Comparison of ENCODE assay signal across 20 cellular contexts in the genomic region with DNA sequence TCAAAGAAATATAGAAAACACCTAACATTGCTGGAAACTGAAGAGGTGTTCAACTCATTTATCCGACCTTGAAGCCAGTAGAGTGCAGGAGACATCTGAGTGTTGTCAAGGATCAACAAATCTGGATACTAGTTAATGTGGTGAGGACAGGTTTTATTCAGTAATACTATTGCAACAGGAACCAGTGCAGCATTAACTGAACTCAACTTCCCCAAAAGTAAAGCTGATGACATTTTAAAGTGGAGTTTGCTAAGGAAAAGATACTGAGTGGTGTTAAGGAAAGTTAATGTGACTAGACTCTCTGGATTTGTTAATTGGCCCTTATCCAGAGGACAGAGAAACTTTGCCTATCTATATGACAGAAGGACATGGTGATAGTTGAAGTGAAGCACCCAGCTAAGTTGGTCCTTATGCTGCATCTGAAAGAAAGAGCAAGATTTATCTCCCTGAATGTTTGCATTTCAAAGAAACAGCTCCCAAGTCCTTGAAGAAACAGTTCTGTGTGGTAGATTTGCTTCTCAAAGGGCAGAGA. TPM values are rescaled to one million over a fixed set of nuclear protein-coding genes. Genes with fewer than 3 reads are reported as not detected.
DNase-seq lines count a peak whose midpoint lies in the region; ATAC-seq and TF ChIP-seq lines count a peak whose summit lies in the region.
"Had no signal": no experiment of that assay in that cellular context is flagged by ENCODE, and none has a peak within 500 bp of the region (broad histone marks: within the 10 kb centered on the region; RNA-seq: fewer than 3 reads in every experiment).

No MANE protein-coding gene starts in this region.

- H3K9me3 ChIP-seq in left ventricle myocardium inferior (replicated peaks) = no peaks in the 10 kb centered on the region
- no peaks in the 10 kb centered on the region for H3K9me3 ChIP-seq in upper lobe of right lung
- H3K9me3 ChIP-seq: SJSA1 had no signal

- no peak for DNase-seq in Right ventricle myocardium inferior (ENCODE audit: missing footprints)
- no peak for DNase-seq in left ventricle myocardium inferior
- DNase-seq in OCI-M1 (lab: John Stamatoyannopoulos, UW) = peak; percentile 71
- DNase-seq in left ventricle myocardium superior = no peak
- no peak for DNase-seq in upper lobe of right lung
- no peak for DNase-seq in SW480 (ENCODE audit: low spot score)
- DNase-seq: activated CD4-positive, alpha-beta T cell treated with anti-CD3 and anti-CD28 coated beads, Interleukin-2, amount 50 U/mL, for 1 hour; activated naive CD4-positive, alpha-beta T cell treated with Interleukin-2 at 50 U/mL for 16 hours; activated T-cell treated with anti-CD3 and anti-CD28 coated beads for 4 hours; GM23248; KG1; NCI-H1436; NCI-H82; stimulated activated CD4-positive, alpha-beta T cell treated with anti-CD3 and anti-CD28 coated beads, Interleukin-4, amount 100 ng/mL, for 4 hours; stimulated activated CD8-positive, alpha-beta memory T cell treated with anti-CD3 and anti-CD28 coated beads, Interleukin-4, amount 100 ng/mL, for 48 hours; T1000 had no signal

- H3K36me3 ChIP-seq in left ventricle myocardium inferior = no peaks in the 10 kb centered on the region
- H3K36me3 ChIP-seq in upper lobe of right lung = no peaks in the 10 kb centered on the region
- H3K36me3 ChIP-seq: SJSA1 had no signal

- H3K27ac ChIP-seq in left ventricle myocardium inferior (replicated peaks) (no peak overlapping the region), upper lobe of right lung (peak overlapping the region; percentile 51)
- H3K27ac ChIP-seq: GM23248, SJSA1 had no signal

- TF ChIP-seq CTCF in left ventricle myocardium inferior (IDR thresholded peaks at IDR 0.05; ENCODE audit: borderline replicate concordance) (no peak), upper lobe of right lung (IDR thresholded peaks at IDR 0.05) (no peak)

- no peak overlapping the region for H3K4me3 ChIP-seq in left ventricle myocardium inferior
- H3K4me3 ChIP-seq in upper lobe of right lung = no peak overlapping the region
- H3K4me3 ChIP-seq: GM23248, SJSA1 had no signal

- H3K4me1 ChIP-seq in left ventricle myocardium inferior (peaks cover 16% of the 10 kb centered on the region), upper lobe of right lung (no peaks in the 10 kb centered on the region)
- H3K4me1 ChIP-seq: SJSA1 had no signal

- H3K27me3 ChIP-seq in left ventricle myocardium inferior (ENCODE audit: low read depth) (no peaks in the 10 kb centered on the region), upper lobe of right lung (no peaks in the 10 kb centered on the region)

- intact Hi-C loops in Right ventricle myocardium inferior (cut with DNase I) = no loop called here
- intact Hi-C loops in left ventricle myocardium inferior (cut with micrococcal nuclease) = no loop called here
- intact Hi-C loops in left ventricle myocardium superior (cut with micrococcal nuclease) = no loop called here
- intact Hi-C loops in upper lobe of right lung (cut with DNase I) = no loop called here

- peak; percentile 38 for ATAC-seq in Right ventricle myocardium inferior
- ATAC-seq in left ventricle myocardium superior = peak; percentile 32
- ATAC-seq in upper lobe of right lung = peak; percentile 65
- no peak for ATAC-seq in GM21447 (IDR thresholded peaks at IDR 0.05; ENCODE audit: unreplicated experiment)
- ATAC-seq in HG03460 (IDR thresholded peaks at IDR 0.05; ENCODE audit: unreplicated experiment) = no peak

RNA-seq across cellular contexts. Expression of a gene that starts 1.2 kb away (rescaled TPM):
- 3.1 TPM for total RNA-seq in Right ventricle myocardium inferior
- 1.3 TPM for total RNA-seq in left ventricle myocardium inferior
- 2.8 TPM for total RNA-seq in left ventricle myocardium superior
- 51.1 TPM for total RNA-seq in upper lobe of right lung
- total RNA-seq: GM23248, SJSA1 had no signal

RNA-seq across cellular contexts. Expression of a gene that starts 32.4 kb away (rescaled TPM):
- total RNA-seq in Right ventricle myocardium inferior (3.7 TPM), left ventricle myocardium inferior (2.4 TPM), left ventricle myocardium superior (4.4 TPM), upper lobe of right lung (15.0 TPM)
- total RNA-seq: astrocyte, GM23248, SJSA1 had no signal

RNA-seq across cellular contexts. Expression of a gene that starts 40.8 kb away (rescaled TPM):
- 0.24 TPM for total RNA-seq in Right ventricle myocardium inferior
- total RNA-seq in left ventricle myocardium inferior = 0.55 TPM
- 0.64 TPM for total RNA-seq in left ventricle myocardium superior
- total RNA-seq in upper lobe of right lung = 96.1 TPM

RNA-seq across cellular contexts. Expression of a gene that starts 47.7 kb away (rescaled TPM):
- total RNA-seq in Right ventricle myocardium inferior = not detected
- not detected for total RNA-seq in left ventricle myocardium inferior
- total RNA-seq in left ventricle myocardium superior = not detected
- total RNA-seq in upper lobe of right lung = 2.3 TPM

Comparison
In these comparisons a context has a peak if more than half of its experiments do, and no peak if none do; other contexts are left out.
1. ATAC-seq: peak in Right ventricle myocardium inferior (single experiment), left ventricle myocardium superior (single experiment) and upper lobe of right lung (single experiment); none in GM21447 (single experiment) and HG03460 (single experiment).
2. RNA of a gene that starts 1.2 kb away (total RNA-seq): 51.1 TPM in upper lobe of right lung (single experiment); 3.1 TPM in Right ventricle myocardium inferior (single experiment), 2.8 TPM in left ventricle myocardium superior (single experiment) and 1.3 TPM in left ventricle myocardium inferior (single experiment); every median in the first group is over 10 times any median in the second.
3. RNA of a gene that starts 40.8 kb away (total RNA-seq): 96.1 TPM in upper lobe of right lung (single experiment); 0.64 TPM in left ventricle myocardium superior (single experiment), 0.55 TPM in left ventricle myocardium inferior (single experiment) and 0.24 TPM in Right ventricle myocardium inferior (single experiment); every median in the first group is over 10 times any median in the second.